23 cellular contexts compared by ENCODE assay signal in genomic region chr17:34117811-34118210, GRCh38.
"Had no signal": no experiment of that assay in that cellular context is flagged by ENCODE, and none has a peak within 500 bp of the region (broad histone marks: within the 10 kb centered on the region; RNA-seq: fewer than 3 reads in every experiment).

No MANE protein-coding gene starts in this region.

- H3K27ac ChIP-seq: HL-60, KMS-11, SJSA1 had no signal

- H3K4me1 ChIP-seq: SJSA1 had no signal

- H3K27ac Mint-ChIP-seq: IgD-negative memory B cell had no signal

- ATAC-seq: K562 had no signal

- H3K9me3 Mint-ChIP-seq: IgD-negative memory B cell had no signal

- H3K4me3 ChIP-seq: K562, SJSA1 had no signal

- H3K4me1 Mint-ChIP-seq: IgD-negative memory B cell had no signal

- FAIRE-seq: HTR-8/SVneo, K562, RCC 7860 had no signal

- H3K4me2 ChIP-seq: KMS-11, SK-N-SH had no signal

- DNase-seq: Kasumi-1, MM.1S, NCI-H1092 treated with DMSO at 0.1 percent for 48 hours, NCI-H1436, NCI-H187, NCI-H2029, NCI-H2081 treated with DMSO at 0.1 percent for 48 hours, NCI-H2171, NCI-H345, NCI-H446 treated with DMSO at 0.1 percent for 48 hours, NCI-H510A treated with DMSO at 0.1 percent for 48 hours, NCI-H526, Right ventricle myocardium superior, RPMI8226, SIG-M5, SK-N-SH had no signal

- H3K4me3 Mint-ChIP-seq: IgD-negative memory B cell had no signal

- H3K36me3 ChIP-seq: SJSA1 had no signal

- H3K9ac ChIP-seq: KMS-11, SK-N-SH had no signal

- H3K9me3 ChIP-seq: SJSA1, SK-N-SH had no signal

- H3K36me3 Mint-ChIP-seq: IgD-negative memory B cell had no signal
